13 cellular contexts compared by ENCODE assay signal in genomic region chr18:7812431-7813063, GRCh38.
DNase-seq lines count a peak whose midpoint lies in the region; ATAC-seq and TF ChIP-seq lines count a peak whose summit lies in the region.
"Had no signal": no experiment of that assay in that cellular context is flagged by ENCODE, and none has a peak within 500 bp of the region (broad histone marks: within the 10 kb centered on the region; RNA-seq: fewer than 3 reads in every experiment).

No MANE protein-coding gene starts in this region.

- peak; percentile 72 to 77 for ATAC-seq in gastrocnemius medialis
- no peak for ATAC-seq in GM19035 (IDR thresholded peaks at IDR 0.05; ENCODE audit: unreplicated experiment)

- TF ChIP-seq POLR2A in gastrocnemius medialis (IDR thresholded peaks at IDR 0.05), result no peak

- peaks cover 0 to 8% (median 5%) of the 10 kb centered on the region in 3 donors for H3K9me3 ChIP-seq in gastrocnemius medialis

- peaks cover 13% of the 10 kb centered on the region for H3K9me3 Mint-ChIP-seq in activated naive CD8-positive, alpha-beta T cell treated with anti-CD3 and anti-CD28 coated beads for 36 hours

- no peak overlapping the region for H3K4me3 Mint-ChIP-seq in activated naive CD8-positive, alpha-beta T cell treated with anti-CD3 and anti-CD28 coated beads for 36 hours
- H3K4me3 Mint-ChIP-seq: activated naive CD4-positive, alpha-beta T cell treated with anti-CD3 and anti-CD28 coated beads, Interleukin-2, amount 10 ng/mL, durations not matched to agents 7 days and 5 days had no signal

- peak; percentile 87 for DNase-seq in EL
- DNase-seq in SW480 (ENCODE audit: low spot score), result peak; percentile 16
- DNase-seq in glomerular visceral epithelial cell (ENCODE audit: extremely low spot score), result peak; percentile 80
- DNase-seq in gastrocnemius medialis, result no peak
- no peak for DNase-seq in foreskin melanocyte
- DNase-seq in COR-L47 (lab: John Stamatoyannopoulos, UW), result no peak
- DNase-seq in activated naive CD8-positive, alpha-beta T cell treated with anti-CD3 and anti-CD28 coated beads for 36 hours, result no peak
- DNase-seq: activated CD4-positive, alpha-beta T cell treated with anti-CD3 and anti-CD28 coated beads for 4 hours; activated naive CD4-positive, alpha-beta T cell treated with anti-CD3 and anti-CD28 coated beads, Interleukin-2, amount 10 ng/mL, durations not matched to agents 7 days and 5 days; DMS79 treated with DMSO at 0.1 percent for 48 hours; NCI-H2107; SHP77 had no signal

- H3K36me3 Mint-ChIP-seq in activated naive CD8-positive, alpha-beta T cell treated with anti-CD3 and anti-CD28 coated beads for 36 hours, result no peaks in the 10 kb centered on the region
- H3K36me3 Mint-ChIP-seq: activated naive CD4-positive, alpha-beta T cell treated with anti-CD3 and anti-CD28 coated beads, Interleukin-2, amount 10 ng/mL, durations not matched to agents 7 days and 5 days had no signal

- H3K36me3 ChIP-seq in gastrocnemius medialis, result no peaks in the 10 kb centered on the region

- no peak overlapping the region for H3K4me3 ChIP-seq in gastrocnemius medialis

- H3K4me1 Mint-ChIP-seq in activated naive CD8-positive, alpha-beta T cell treated with anti-CD3 and anti-CD28 coated beads for 36 hours, result no peaks in the 10 kb centered on the region
- H3K4me1 Mint-ChIP-seq: activated naive CD4-positive, alpha-beta T cell treated with anti-CD3 and anti-CD28 coated beads, Interleukin-2, amount 10 ng/mL, durations not matched to agents 7 days and 5 days had no signal

- H3K27ac ChIP-seq in gastrocnemius medialis, result peak overlapping the region; percentile 12 to 54 (median 35)

- intact Hi-C loops in gastrocnemius medialis (cut with DNase I; ENCODE audit: low total_unique reads), result loop anchor here (2.0 kb wide), 1 partner anchor 58 kb away; no protein-coding TSS in a partner anchor

- no peak for TF ChIP-seq CTCF in gastrocnemius medialis (IDR thresholded peaks at IDR 0.05 in 4 of 5, conservative IDR thresholded peaks at IDR 0.05 in 1 of 5)

- H3K27ac Mint-ChIP-seq in activated naive CD8-positive, alpha-beta T cell treated with anti-CD3 and anti-CD28 coated beads for 36 hours, result no peak overlapping the region
- H3K27ac Mint-ChIP-seq: activated naive CD4-positive, alpha-beta T cell treated with anti-CD3 and anti-CD28 coated beads, Interleukin-2, amount 10 ng/mL, durations not matched to agents 7 days and 5 days had no signal

- H3K4me1 ChIP-seq in gastrocnemius medialis, result peaks cover 40 to 42% of the 10 kb centered on the region in 2 donors

- in situ Hi-C loops in gastrocnemius medialis (cut with MboI; ENCODE audit: low sequenced_read_pairs in 4 of 4), result no loop called here

- H3K27me3 Mint-ChIP-seq in activated naive CD8-positive, alpha-beta T cell treated with anti-CD3 and anti-CD28 coated beads for 36 hours, result no peaks in the 10 kb centered on the region
- H3K27me3 Mint-ChIP-seq: activated naive CD4-positive, alpha-beta T cell treated with anti-CD3 and anti-CD28 coated beads, Interleukin-2, amount 10 ng/mL, durations not matched to agents 7 days and 5 days had no signal

- no peaks in the 10 kb centered on the region for H3K27me3 ChIP-seq in gastrocnemius medialis

Comparison
In these comparisons a context has a peak if more than half of its experiments do, and no peak if none do; other contexts are left out.
1. DNase-seq: peak in EL (single experiment), SW480 (single experiment) and glomerular visceral epithelial cell (single experiment); none in gastrocnemius medialis (0 of 2), foreskin melanocyte (single experiment), COR-L47 (single experiment) and activated naive CD8-positive, alpha-beta T cell treated with anti-CD3 and anti-CD28 coated beads for 36 hours (single experiment).